ENCODE assay signal across 16 cellular contexts in the genomic region with DNA sequence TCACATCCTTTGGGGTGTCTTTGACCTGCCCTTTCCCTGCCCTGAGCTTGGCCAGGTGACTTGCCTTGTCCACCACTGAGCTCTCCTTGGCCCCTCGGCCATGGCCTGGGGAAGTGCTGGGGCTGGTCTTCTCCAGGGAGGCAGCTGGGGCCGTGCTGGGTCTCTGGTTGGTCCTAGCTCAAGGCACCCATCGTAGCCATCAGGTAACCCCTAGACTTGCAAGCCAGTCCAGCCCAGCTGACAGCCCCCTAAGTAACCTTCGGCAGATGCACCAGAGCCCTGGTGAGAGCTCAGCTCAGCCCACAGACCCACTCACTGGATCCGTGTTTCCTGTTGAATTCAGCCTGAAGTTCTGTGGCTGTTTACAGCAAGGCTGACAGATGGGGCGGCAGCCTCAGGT.
"Had no signal": no experiment of that assay in that cellular context is flagged by ENCODE, and none has a peak within 500 bp of the region (broad histone marks: within the 10 kb centered on the region; RNA-seq: fewer than 3 reads in every experiment).

No MANE protein-coding gene starts in this region.

- H3K27ac Mint-ChIP-seq: activated B cell treated with CpG ODN at 0.5 μM for 24 hours; activated naive CD8-positive, alpha-beta T cell treated with anti-CD3 and anti-CD28 coated beads for 36 hours; activated T-cell treated with anti-CD3 and anti-CD28 coated beads, Interleukin-2, amount 50 U/mL, for 72 hours; nephron; T-helper 2 cell treated with Interferon-gamma antibody and Interleukin-4, amounts not matched to agents 5 μg/mL and 100 μg/mL, for 36 hours had no signal

- H3K4me3 Mint-ChIP-seq: activated B cell treated with CpG ODN at 0.5 μM for 24 hours; activated naive CD8-positive, alpha-beta T cell treated with anti-CD3 and anti-CD28 coated beads for 36 hours; activated T-cell treated with anti-CD3 and anti-CD28 coated beads, Interleukin-2, amount 50 U/mL, for 72 hours; nephron; T-helper 2 cell treated with Interferon-gamma antibody and Interleukin-4, amounts not matched to agents 5 μg/mL and 100 μg/mL, for 36 hours had no signal

- DNase-seq: activated B cell treated with CpG ODN at 0.5 μM for 24 hours; activated CD4-positive, alpha-beta T cell treated with anti-CD3 and anti-CD28 coated beads for 4 hours; activated naive CD8-positive, alpha-beta T cell treated with anti-CD3 and anti-CD28 coated beads for 36 hours; activated T-cell treated with anti-CD3 and anti-CD28 coated beads, Interleukin-2, amount 50 U/mL, for 72 hours; amygdala; foreskin keratinocyte; hippocampal formation; midbrain; occipital lobe; stimulated activated naive CD8-positive, alpha-beta T cell treated with anti-CD3 and anti-CD28 coated beads, Interleukin-15, Interleukin-2, amounts not matched to agents 100 U/mL and 50 U/mL, for 24 hours; trophoblast cell had no signal

- H3K27ac ChIP-seq: cardiac muscle cell, dorsolateral prefrontal cortex, foreskin keratinocyte had no signal

- H3K36me3 Mint-ChIP-seq: activated naive CD8-positive, alpha-beta T cell treated with anti-CD3 and anti-CD28 coated beads for 36 hours had no signal

- H3K9me3 Mint-ChIP-seq: nephron had no signal

- H3K4me1 Mint-ChIP-seq: activated B cell treated with CpG ODN at 0.5 μM for 24 hours, nephron had no signal

- H3K4me3 ChIP-seq: cardiac muscle cell, dorsolateral prefrontal cortex had no signal

- ATAC-seq: activated T-cell treated with anti-CD3 and anti-CD28 coated beads, Interleukin-2, amount 50 U/mL, for 72 hours; foreskin keratinocyte; left lobe of liver; stimulated activated naive CD8-positive, alpha-beta T cell treated with anti-CD3 and anti-CD28 coated beads, Interleukin-15, Interleukin-2, amounts not matched to agents 100 U/mL and 50 U/mL, for 24 hours had no signal

- H3K27me3 ChIP-seq: cardiac muscle cell, foreskin keratinocyte had no signal

- H3K36me3 ChIP-seq: cardiac muscle cell had no signal

- H3K4me1 ChIP-seq: foreskin keratinocyte had no signal

- H3K27me3 Mint-ChIP-seq: activated B cell treated with CpG ODN at 0.5 μM for 24 hours had no signal
